16 cellular contexts compared by ENCODE assay signal in genomic region chr3:128554465-128555097, GRCh38.
A peak's percentile ranks its signal among the peaks of the same experiment; 100 is the strongest.
DNase-seq lines count a peak whose midpoint lies in the region; ATAC-seq and TF ChIP-seq lines count a peak whose summit lies in the region.
"Had no signal": no experiment of that assay in that cellular context is flagged by ENCODE, and none has a peak within 500 bp of the region (broad histone marks: within the 10 kb centered on the region; RNA-seq: fewer than 3 reads in every experiment).

No MANE protein-coding gene starts in this region.

- H3K9me2 ChIP-seq in hepatocyte (replicated peaks; ENCODE audit: insufficient read depth) = no peaks in the 10 kb centered on the region
- H3K9me2 ChIP-seq: SK-N-SH had no signal

- ATAC-seq in Right ventricle myocardium inferior (no peak), left cardiac atrium (no peak), upper lobe of right lung (no peak)
- ATAC-seq: effector memory CD8-positive, alpha-beta T cell had no signal

- H3K4me2 ChIP-seq in hepatocyte = no peak overlapping the region
- H3K4me2 ChIP-seq: SK-N-SH had no signal

- H3K4me3 Mint-ChIP-seq in nephron progenitor cell = peak overlapping the region; percentile 54
- H3K4me3 Mint-ChIP-seq: neural crest cell had no signal

- H3K27me3 Mint-ChIP-seq in nephron progenitor cell (ENCODE audit: low read depth, poor library complexity) = peaks cover 64% of the 10 kb centered on the region

- no peak for TF ChIP-seq CTCF in right atrium auricular region (IDR thresholded peaks at IDR 0.05)
- no peak for TF ChIP-seq CTCF in nephron progenitor cell (IDR thresholded peaks at IDR 0.05)
- no peak for TF ChIP-seq CTCF in upper lobe of right lung (IDR thresholded peaks at IDR 0.05)
- no peak for TF ChIP-seq CTCF in hepatocyte (IDR thresholded peaks at IDR 0.05; ENCODE audit: poor library complexity)

- no peaks in the 10 kb centered on the region for H3K79me2 ChIP-seq in hepatocyte

- H3K36me3 ChIP-seq in right atrium auricular region (no peaks in the 10 kb centered on the region), upper lobe of right lung (no peaks in the 10 kb centered on the region), hepatocyte (replicated peaks; ENCODE audit: insufficient read depth, low read depth) (no peaks in the 10 kb centered on the region)
- H3K36me3 ChIP-seq: cardiac muscle cell had no signal

- 85% methylated on average over 28 of the region's 28 CpGs for WGBS in hepatocyte (ENCODE audit: low lambda C conversion rate, missing lambda C conversion rate)

- no peak overlapping the region for H2AFZ ChIP-seq in hepatocyte

- H3K9me3 ChIP-seq in right atrium auricular region = no peaks in the 10 kb centered on the region
- no peaks in the 10 kb centered on the region for H3K9me3 ChIP-seq in upper lobe of right lung
- H3K9me3 ChIP-seq in hepatocyte (ENCODE audit: low read depth) = no peaks in the 10 kb centered on the region
- H3K9me3 ChIP-seq: SK-N-SH had no signal

- peaks cover 34% of the 10 kb centered on the region for H3K4me1 Mint-ChIP-seq in nephron progenitor cell
- H3K4me1 Mint-ChIP-seq: neural crest cell had no signal

- DNase-seq in Right ventricle myocardium inferior (ENCODE audit: missing footprints) = peak; percentile 56
- no peak for DNase-seq in left cardiac atrium
- DNase-seq in right atrium auricular region (ENCODE audit: low spot score) = no peak
- no peak for DNase-seq in nephron progenitor cell
- no peak for DNase-seq in upper lobe of right lung
- no peak for DNase-seq in NCI-H82 (lab: John Stamatoyannopoulos, UW)
- no peak for DNase-seq in Ammon's horn (ENCODE audit: low spot score)
- DNase-seq in hepatocyte (ENCODE audit: low spot score) = no peak
- DNase-seq: activated CD4-positive, alpha-beta T cell treated with anti-CD3 and anti-CD28 coated beads, Interleukin-2, amount 50 U/mL, for 1 hour; effector memory CD8-positive, alpha-beta T cell; NCI-H2081 had no signal

- no peaks in the 10 kb centered on the region for H4K20me1 ChIP-seq in hepatocyte (ENCODE audit: insufficient read depth, poor library complexity, severe bottlenecking)

- H3K9me3 Mint-ChIP-seq in nephron progenitor cell = no peaks in the 10 kb centered on the region
- H3K9me3 Mint-ChIP-seq: effector memory CD8-positive, alpha-beta T cell; neural crest cell had no signal

- H3K36me3 Mint-ChIP-seq in nephron progenitor cell (ENCODE audit: low read depth) = no peaks in the 10 kb centered on the region

- intact Hi-C loops in Right ventricle myocardium inferior (cut with DNase I) = loop anchor here (1.0 kb wide), 1 partner anchor 19 kb away; no protein-coding TSS in a partner anchor
- intact Hi-C loops in left cardiac atrium (cut with DNase I) = no loop called here
- intact Hi-C loops in upper lobe of right lung (cut with DNase I) = no loop called here

- H3K27me3 ChIP-seq in right atrium auricular region (no peaks in the 10 kb centered on the region), upper lobe of right lung (peaks cover 33% of the 10 kb centered on the region), hepatocyte (peaks cover 21% of the 10 kb centered on the region)

- peak overlapping the region in 1 of 2 donors; percentile 21 for H3K4me3 ChIP-seq in right atrium auricular region
- H3K4me3 ChIP-seq in upper lobe of right lung = no peak overlapping the region
- no peak overlapping the region for H3K4me3 ChIP-seq in hepatocyte
- H3K4me3 ChIP-seq: cardiac muscle cell, K562 had no signal

- peaks cover 0 to 27% of the 10 kb centered on the region in 2 donors for H3K4me1 ChIP-seq in right atrium auricular region
- H3K4me1 ChIP-seq in upper lobe of right lung = no peaks in the 10 kb centered on the region
- peaks cover 1% of the 10 kb centered on the region for H3K4me1 ChIP-seq in hepatocyte (ENCODE audit: insufficient read depth)

- H3K27ac ChIP-seq in right atrium auricular region (peak overlapping the region; percentile 14 to 35), upper lobe of right lung (peak overlapping the region; percentile 68), hepatocyte (no peak overlapping the region)
- H3K27ac ChIP-seq: cardiac muscle cell had no signal

- no peak overlapping the region for H3K27ac Mint-ChIP-seq in nephron progenitor cell
- H3K27ac Mint-ChIP-seq: CD4-positive, CD25-positive, alpha-beta regulatory T cell; effector memory CD8-positive, alpha-beta T cell had no signal
